ENCODE assay signal across 8 cellular contexts in the genomic region with DNA sequence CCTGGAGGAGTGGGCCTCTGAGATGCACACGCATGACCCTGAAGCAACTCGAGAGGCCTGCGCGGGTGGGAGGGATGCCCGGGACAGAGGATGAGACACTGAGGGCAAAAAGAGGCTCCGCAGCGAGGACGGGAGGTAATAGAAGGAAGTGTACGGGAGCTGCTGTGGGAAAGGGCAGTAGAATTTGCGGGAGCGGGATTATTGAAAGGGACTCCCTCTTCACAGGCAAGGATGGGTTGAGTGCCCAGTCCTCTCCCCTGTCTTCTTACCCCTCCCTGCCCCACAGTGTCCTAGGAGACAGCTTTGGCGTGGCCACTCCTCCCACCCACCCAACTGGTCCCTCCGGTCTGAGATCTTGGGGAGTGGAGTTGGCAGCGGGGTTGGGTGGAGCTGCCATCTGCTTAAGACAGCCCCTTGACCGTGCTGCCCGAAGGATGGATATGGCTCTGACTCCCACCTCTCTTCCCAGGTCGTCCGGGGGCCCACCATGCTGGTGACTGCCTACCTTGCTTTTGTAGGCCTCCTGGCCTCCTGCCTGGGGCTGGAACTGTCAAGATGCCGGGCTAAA. TPM values are rescaled to one million over a fixed set of nuclear protein-coding genes. Genes with fewer than 3 reads are reported as not detected.
DNase-seq lines count a peak whose midpoint lies in the region; ATAC-seq and TF ChIP-seq lines count a peak whose summit lies in the region.

No MANE protein-coding gene starts in this region.

- peaks cover 3% of the 10 kb centered on the region for H3K4me1 ChIP-seq in ovary (ENCODE audit: insufficient read depth)

- no peaks in the 10 kb centered on the region for H3K9me3 ChIP-seq in ovary

- H3K27ac ChIP-seq in VCaP, result peak overlapping the region; percentile 88
- H3K27ac ChIP-seq in ovary, result peak overlapping the region; percentile 60 to 74

- TF ChIP-seq EP300 in ovary (IDR thresholded peaks at IDR 0.05), result no peak

- peak; percentile 41 for DNase-seq in stimulated activated CD4-positive, alpha-beta T cell treated with anti-CD3 and anti-CD28 coated beads, Interleukin-15, amount 100 ng/mL, for 24 hours
- no peak for DNase-seq in stimulated activated CD4-positive, alpha-beta T cell treated with anti-CD3 and anti-CD28 coated beads, Interleukin-2, amount 100 ng/mL, for 24 hours
- DNase-seq in fibroblast of villous mesenchyme (ENCODE audit: low read depth), result no peak
- DNase-seq in ovary, result peak in 2 of 5 donors; percentile 50 to 53
- DNase-seq in NCI-H1436 treated with DMSO at 0.1 percent for 48 hours (lab: John Stamatoyannopoulos, UW), result no peak
- no peak for DNase-seq in NOMO-1 treated with dmso at 0.1 percent for 144 hours (lab: John Stamatoyannopoulos, UW; ENCODE audit: unreplicated experiment)

- no peak for TF ChIP-seq POLR2A in ovary (IDR thresholded peaks at IDR 0.05)

- no peak for ATAC-seq in HG02840 (IDR thresholded peaks at IDR 0.05; ENCODE audit: low FRiP score, unreplicated experiment)

- H3K36me3 ChIP-seq in ovary, result no peaks in the 10 kb centered on the region

- intact Hi-C loops in ovary (cut with DNase I), result loop anchor here in 2 of 4 donors (5.0 kb wide), 2 partner anchors 35 to 40 kb away; no protein-coding TSS in a partner anchor

- H3K27me3 ChIP-seq in ovary, result no peaks in the 10 kb centered on the region

- H3K4me3 ChIP-seq in fibroblast of villous mesenchyme (ENCODE audit: low read depth, low read length), result peak overlapping the region; percentile 78
- H3K4me3 ChIP-seq in ovary, result peak overlapping the region; percentile 76

- 4 to 8% (median 6%) methylated on average over 19 of the region's 19 CpGs for WGBS in ovary, 3 donors

- TF ChIP-seq CTCF in VCaP (conservative IDR thresholded peaks at IDR 0.05), result no peak; the same call in 1 of the 2 replicates
- TF ChIP-seq CTCF in fibroblast of villous mesenchyme (IDR thresholded peaks at IDR 0.05; ENCODE audit: insufficient read depth, low read depth, low read length), result no peak
- no peak for TF ChIP-seq CTCF in ovary (IDR thresholded peaks at IDR 0.05)

RNA-seq across cellular contexts. Expression of a gene that starts 15.7 kb away (rescaled TPM):
- total RNA-seq in fibroblast of villous mesenchyme (4.8 and 6.5 TPM in 2 replicates), ovary (1 to 10 TPM in 1 of 7 donors, under 1 TPM in 6; 0.11 to 1.6 (median 0.24) TPM)
- polyA plus RNA-seq in ovary, result under 1 TPM; 0.37 to 0.40 TPM

RNA-seq across cellular contexts. Expression of a gene that starts 20.4 kb away (rescaled TPM):
- 28.0 and 29.4 TPM in 2 replicates for total RNA-seq in fibroblast of villous mesenchyme
- 10 to 100 TPM in 6 of 7 donors, 1 to 10 TPM in 1; 8.7 to 37.0 (median 31.7) TPM for total RNA-seq in ovary
- polyA plus RNA-seq in ovary, result 10 to 100 TPM; 18.8 to 22.0 TPM

RNA-seq across cellular contexts. Expression of a gene that starts 42.9 kb away (rescaled TPM):
- total RNA-seq in fibroblast of villous mesenchyme, result 328 and 382 TPM in 2 replicates
- total RNA-seq in ovary, result 1,000 to 10,000 TPM in 2 of 7 donors, 100 to 1,000 TPM in 5; 603 to 1,792 (median 728) TPM
- polyA plus RNA-seq in ovary, result 1,000 to 10,000 TPM; 1,635 to 1,700 TPM

RNA-seq across cellular contexts. Expression of a gene that starts 45.4 kb away (rescaled TPM):
- total RNA-seq in fibroblast of villous mesenchyme (under 0.01 TPM in 1 of 2 replicates, not detected in the other), ovary (1 to 10 TPM in 6 of 7 donors, under 1 TPM in 1; 0.96 to 2.9 (median 1.7) TPM)
- 1 to 10 TPM in 1 of 2 donors, under 1 TPM in 1; 0.45 to 3.1 TPM for polyA plus RNA-seq in ovary

RNA-seq across cellular contexts. Expression of a gene that starts 47.1 kb away (rescaled TPM):
- total RNA-seq in fibroblast of villous mesenchyme (30.2 and 39.6 TPM in 2 replicates), ovary (10 to 100 TPM; 45.3 to 80.3 (median 57.8) TPM)
- polyA plus RNA-seq in ovary, result 10 to 100 TPM; 29.9 to 75.5 TPM
